In genomic region chr4:139676913-139677585, GRCh38 we compare ENCODE assay signal across 16 cellular contexts.
"Had no signal": no experiment of that assay in that cellular context is flagged by ENCODE, and none has a peak within 500 bp of the region (broad histone marks: within the 10 kb centered on the region; RNA-seq: fewer than 3 reads in every experiment).

No MANE protein-coding gene starts in this region.

- H3K9me3 Mint-ChIP-seq: activated CD4-positive, alpha-beta T cell treated with anti-CD3 and anti-CD28 coated beads, Interleukin-2, amount 10 ng/mL, durations not matched to agents 24 days and 14 days; activated naive CD8-positive, alpha-beta T cell treated with anti-CD3 and anti-CD28 coated beads, Interleukin-2, amount 10 ng/mL, durations not matched to agents 7 days and 5 days; activated T-helper 1 cell treated with anti-CD3 and anti-CD28 coated beads, Interleukin-12 subunit alpha, Interleukin-12 subunit beta, Interleukin-2, Interleukin-4 antibody, amounts not matched to agents 30 ng/mL and 10 ng/mL and 1 ng/mL, durations not matched to agents 14 hours and 24 hours and 36 hours; immature natural killer cell; stimulated activated naive CD8-positive, alpha-beta T cell treated with anti-CD3 and anti-CD28 coated beads, Interleukin-15, amount 100 ng/mL, for 72 hours had no signal

- H3K27me3 Mint-ChIP-seq: activated CD4-positive, alpha-beta T cell treated with anti-CD3 and anti-CD28 coated beads, Interleukin-2, amount 10 ng/mL, durations not matched to agents 24 days and 14 days; stimulated activated naive CD8-positive, alpha-beta T cell treated with anti-CD3 and anti-CD28 coated beads, Interleukin-15, amount 100 ng/mL, for 72 hours had no signal

- H3K4me3 ChIP-seq: dorsolateral prefrontal cortex, lower lobe of right lung, spleen, upper lobe of right lung had no signal

- H3K4me1 ChIP-seq: foreskin keratinocyte had no signal

- H3K9me3 ChIP-seq: lower lobe of right lung, spleen, upper lobe of right lung had no signal

- H3K27ac ChIP-seq: foreskin keratinocyte, lower lobe of right lung, upper lobe of right lung had no signal

- H3K27me3 ChIP-seq: dorsolateral prefrontal cortex, foreskin keratinocyte, spleen, upper lobe of right lung had no signal

- DNase-seq: activated CD4-positive, alpha-beta T cell treated with anti-CD3 and anti-CD28 coated beads, Interleukin-2, amount 10 ng/mL, durations not matched to agents 24 days and 14 days; activated CD4-positive, CD25-positive, alpha-beta regulatory T cell; activated CD8-positive, alpha-beta memory T cell treated with anti-CD3 and anti-CD28 coated beads for 24 hours; activated naive CD4-positive, alpha-beta T cell; activated naive CD8-positive, alpha-beta T cell treated with anti-CD3 and anti-CD28 coated beads, Interleukin-2, amount 10 ng/mL, durations not matched to agents 7 days and 5 days; aorta; dorsolateral prefrontal cortex; foreskin keratinocyte; immature natural killer cell; lower lobe of right lung; spleen; stimulated activated naive CD8-positive, alpha-beta T cell treated with anti-CD3 and anti-CD28 coated beads, Interleukin-15, amount 100 ng/mL, for 72 hours; upper lobe of right lung had no signal

- H3K4me1 Mint-ChIP-seq: stimulated activated naive CD8-positive, alpha-beta T cell treated with anti-CD3 and anti-CD28 coated beads, Interleukin-15, amount 100 ng/mL, for 72 hours had no signal

- ATAC-seq: foreskin keratinocyte; lower lobe of right lung; sciatic nerve; stimulated activated naive CD8-positive, alpha-beta T cell treated with anti-CD3 and anti-CD28 coated beads, Interleukin-15, amount 100 ng/mL, for 72 hours; upper lobe of right lung had no signal

- H3K4me3 Mint-ChIP-seq: activated CD4-positive, alpha-beta T cell treated with anti-CD3 and anti-CD28 coated beads, Interleukin-2, amount 10 ng/mL, durations not matched to agents 24 days and 14 days; activated naive CD8-positive, alpha-beta T cell treated with anti-CD3 and anti-CD28 coated beads, Interleukin-2, amount 10 ng/mL, durations not matched to agents 7 days and 5 days; activated T-helper 1 cell treated with anti-CD3 and anti-CD28 coated beads, Interleukin-12 subunit alpha, Interleukin-12 subunit beta, Interleukin-2, Interleukin-4 antibody, amounts not matched to agents 30 ng/mL and 10 ng/mL and 1 ng/mL, durations not matched to agents 14 hours and 24 hours and 36 hours; immature natural killer cell; mesothelial cell of epicardium; stimulated activated naive CD8-positive, alpha-beta T cell treated with anti-CD3 and anti-CD28 coated beads, Interleukin-15, amount 100 ng/mL, for 72 hours had no signal

- H3K27ac Mint-ChIP-seq: activated CD4-positive, alpha-beta T cell treated with anti-CD3 and anti-CD28 coated beads, Interleukin-2, amount 10 ng/mL, durations not matched to agents 24 days and 14 days; activated naive CD8-positive, alpha-beta T cell treated with anti-CD3 and anti-CD28 coated beads, Interleukin-2, amount 10 ng/mL, durations not matched to agents 7 days and 5 days; activated T-helper 1 cell treated with anti-CD3 and anti-CD28 coated beads, Interleukin-12 subunit alpha, Interleukin-12 subunit beta, Interleukin-2, Interleukin-4 antibody, amounts not matched to agents 30 ng/mL and 10 ng/mL and 1 ng/mL, durations not matched to agents 14 hours and 24 hours and 36 hours; immature natural killer cell; mesothelial cell of epicardium; stimulated activated naive CD8-positive, alpha-beta T cell treated with anti-CD3 and anti-CD28 coated beads, Interleukin-15, amount 100 ng/mL, for 72 hours had no signal
